ENCODE assay signal across 23 cellular contexts in genomic region chr7:41925946-41926345, GRCh38.
DNase-seq lines count a peak whose midpoint lies in the region; ATAC-seq and TF ChIP-seq lines count a peak whose summit lies in the region.
"Had no signal": no experiment of that assay in that cellular context is flagged by ENCODE, and none has a peak within 500 bp of the region (broad histone marks: within the 10 kb centered on the region; RNA-seq: fewer than 3 reads in every experiment).

No MANE protein-coding gene starts in this region.

- H3K79me2 ChIP-seq in osteoblast (ENCODE audit: insufficient read depth, low read length), result no peaks in the 10 kb centered on the region

- no peaks in the 10 kb centered on the region for H3K36me3 Mint-ChIP-seq in T-cell

- H3K4me3 Mint-ChIP-seq in T-cell, result no peak overlapping the region
- H3K4me3 Mint-ChIP-seq: CD8-positive, alpha-beta memory T cell had no signal

- H3K36me3 ChIP-seq in osteoblast (ENCODE audit: insufficient read depth, low read length), result no peaks in the 10 kb centered on the region
- no peaks in the 10 kb centered on the region for H3K36me3 ChIP-seq in HAP-1 (replicated peaks)
- H3K36me3 ChIP-seq: SJCRH30 had no signal

- H3K4me3 ChIP-seq in fibroblast of pulmonary artery (replicated peaks; ENCODE audit: low read depth, low read length) (no peak overlapping the region), osteoblast (ENCODE audit: insufficient read depth, low read length) (no peak overlapping the region), HAP-1 (no peak overlapping the region)
- H3K4me3 ChIP-seq: SJCRH30 had no signal

- H3K4me1 ChIP-seq in osteoblast (ENCODE audit: insufficient read depth, low read length) (peaks cover 15% of the 10 kb centered on the region), HAP-1 (no peaks in the 10 kb centered on the region)
- H3K4me1 ChIP-seq: SJCRH30 had no signal

- CTCF ChIA-PET in T-cell (lab: Charles Lee), result no interaction called here

- H4K20me1 ChIP-seq in osteoblast (ENCODE audit: insufficient read depth, low read length), result no peaks in the 10 kb centered on the region

- H3K4me1 Mint-ChIP-seq in T-cell, result no peaks in the 10 kb centered on the region
- H3K4me1 Mint-ChIP-seq: CD8-positive, alpha-beta memory T cell had no signal

- DNase-seq in DMS153 (lab: John Stamatoyannopoulos, UW), result peak; percentile 2
- DNase-seq in DMS153 treated with DMSO at 0.1 percent for 48 hours (lab: John Stamatoyannopoulos, UW; ENCODE audit: unreplicated experiment), result no peak
- peak; percentile 71 for DNase-seq in RPMI7951 (ENCODE audit: low read depth)
- peak; percentile 19 for DNase-seq in fibroblast of pulmonary artery (ENCODE audit: low read depth)
- DNase-seq in osteoblast (ENCODE audit: insufficient read length, low spot score, missing footprints), result no peak
- no peak for DNase-seq in superior temporal gyrus (ENCODE audit: extremely low spot score)
- no peak for DNase-seq in T-cell
- no peak for DNase-seq in HAP-1 (ENCODE audit: low spot score in 2 of 2)
- DNase-seq: ACHN; Calu3; CD8-positive, alpha-beta memory T cell; DMS79; NCI-H1105; NCI-H146; NCI-H2029; NCI-H2227 treated with DMSO at 0.1 percent for 48 hours; NCI-H510A; NCI-H774; SJCRH30 had no signal

- H2AFZ ChIP-seq in osteoblast (ENCODE audit: low read length), result peak overlapping the region; percentile 15

- H3K9me3 ChIP-seq in osteoblast (ENCODE audit: low read depth, low read length), result no peaks in the 10 kb centered on the region
- no peaks in the 10 kb centered on the region for H3K9me3 ChIP-seq in HAP-1
- H3K9me3 ChIP-seq: SJCRH30 had no signal

- POLR2A ChIA-PET in T-cell (lab: Charles Lee), result no interaction called here

- no peak overlapping the region for H3K27ac Mint-ChIP-seq in T-cell
- H3K27ac Mint-ChIP-seq: CD8-positive, alpha-beta memory T cell had no signal

- H3K4me2 ChIP-seq in osteoblast (ENCODE audit: insufficient read depth, low read length), result no peak overlapping the region
- H3K4me2 ChIP-seq: KMS-11 had no signal

- no peak for ATAC-seq in T-cell (replicated peaks in 1 of 4)
- ATAC-seq: Panc1 had no signal

- TF ChIP-seq CTCF in fibroblast of pulmonary artery (IDR thresholded peaks at IDR 0.05; ENCODE audit: low read length, missing control alignments) (no peak), osteoblast (IDR thresholded peaks at IDR 0.05; ENCODE audit: extremely low read depth, low read depth, low read length) (no peak)

- H3K27me3 Mint-ChIP-seq in T-cell, result peaks cover 18 to 19% of the 10 kb centered on the region in 2 donors

- in situ Hi-C loops in HAP-1 (cut with MboI; ENCODE audit: low sequenced_read_pairs), result no loop called here

- no peaks in the 10 kb centered on the region for H3K9me3 Mint-ChIP-seq in T-cell

- H3K27me3 ChIP-seq in osteoblast (ENCODE audit: insufficient read depth, low read length) (no peaks in the 10 kb centered on the region), HAP-1 (ENCODE audit: low read depth) (no peaks in the 10 kb centered on the region)

- no peak overlapping the region for H3K27ac ChIP-seq in osteoblast (ENCODE audit: low read depth, low read length)
- H3K27ac ChIP-seq: 22Rv1, C4-2B, KMS-11, SJCRH30 had no signal

Comparison
In these comparisons a context has a peak if more than half of its experiments do, and no peak if none do; other contexts are left out.
1. DNase-seq: peak in DMS153 (single experiment), RPMI7951 (single experiment) and fibroblast of pulmonary artery (single experiment); none in DMS153 treated with DMSO at 0.1 percent for 48 hours (single experiment), osteoblast (single experiment), superior temporal gyrus (single experiment), T-cell (0 of 34) and HAP-1 (0 of 2).